ENCODE assay signal across 22 cellular contexts in the genomic region with DNA sequence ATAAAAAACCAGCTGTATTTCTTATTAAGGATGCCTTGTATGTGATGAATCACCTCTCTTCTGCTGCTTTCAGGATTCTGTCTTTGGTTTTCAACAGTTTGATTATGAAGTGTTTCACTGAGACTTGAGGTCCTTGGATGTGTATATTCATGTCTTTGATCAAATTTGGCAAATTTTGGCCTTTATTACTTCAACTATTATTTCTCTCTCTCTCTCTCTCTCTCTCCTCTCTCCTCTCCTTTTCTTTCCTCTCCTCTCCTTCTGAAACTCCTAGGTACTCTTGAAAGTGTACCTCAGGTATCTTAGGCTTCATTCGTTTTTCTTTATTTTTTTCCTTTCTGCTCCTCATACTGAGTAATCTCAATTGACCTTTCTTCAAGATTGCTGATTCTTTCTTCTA.
"Had no signal": no experiment of that assay in that cellular context is flagged by ENCODE, and none has a peak within 500 bp of the region (broad histone marks: within the 10 kb centered on the region; RNA-seq: fewer than 3 reads in every experiment).

No MANE protein-coding gene starts in this region.

- H3K27ac ChIP-seq: colonic mucosa, epithelial cell of prostate, foreskin keratinocyte, gastroesophageal sphincter, hepatocyte, left lung, lower lobe of right lung had no signal

- H3K79me2 ChIP-seq: hepatocyte had no signal

- ATAC-seq: effector memory CD8-positive, alpha-beta T cell; esophagus mucosa; foreskin keratinocyte; gastroesophageal sphincter; left cardiac atrium; left lung; lower lobe of right lung; mucosa of descending colon had no signal

- H3K36me3 ChIP-seq: colonic mucosa, gastroesophageal sphincter, heart left ventricle, left lung, lower lobe of right lung had no signal

- H3K4me3 ChIP-seq: colonic mucosa, gastroesophageal sphincter, heart left ventricle, hepatocyte, left lung, lower lobe of right lung, mucosa of descending colon had no signal

- H3K27ac Mint-ChIP-seq: dendritic cell treated with granulocyte-macrophage colony-stimulating factor and Interleukin-4, amounts not matched to agents 40 ng/mL and 50 ng/mL, for 4 days; effector memory CD8-positive, alpha-beta T cell; endodermal cell; mesothelial cell of epicardium; naive B cell had no signal

- H2AFZ ChIP-seq: hepatocyte had no signal

- H3K4me1 ChIP-seq: gastroesophageal sphincter had no signal

- H3K27me3 Mint-ChIP-seq: dendritic cell treated with granulocyte-macrophage colony-stimulating factor and Interleukin-4, amounts not matched to agents 40 ng/mL and 50 ng/mL, for 4 days had no signal

- DNase-seq: colonic mucosa; cortex of kidney; effector CD8-positive, alpha-beta T cell; effector memory CD8-positive, alpha-beta T cell; endodermal cell; erythroblast; foreskin keratinocyte; heart left ventricle; hypothalamus; left cardiac atrium; left lung; left ventricle myocardium superior; lower lobe of right lung; mesenchymal stem cell; mucosa of descending colon; naive B cell had no signal

- H3K27me3 ChIP-seq: colonic mucosa, foreskin keratinocyte, heart left ventricle, hepatocyte, left lung had no signal

- H3K9me3 ChIP-seq: colonic mucosa had no signal

- H3K4me3 Mint-ChIP-seq: dendritic cell treated with granulocyte-macrophage colony-stimulating factor and Interleukin-4, amounts not matched to agents 40 ng/mL and 50 ng/mL, for 4 days; effector memory CD8-positive, alpha-beta T cell; endodermal cell; mesothelial cell of epicardium; naive B cell had no signal
